ENCODE assay signal across 24 cellular contexts in genomic region chr10:75355706-75356105, GRCh38. TPM values are rescaled to one million over a fixed set of nuclear protein-coding genes. Genes with fewer than 3 reads are reported as not detected.
"Had no signal": no experiment of that assay in that cellular context is flagged by ENCODE, and none has a peak within 500 bp of the region (broad histone marks: within the 10 kb centered on the region; RNA-seq: fewer than 3 reads in every experiment).

No MANE protein-coding gene starts in this region.

- DNase-seq: activated B cell treated with CpG ODN at 0.5 μM for 24 hours; activated CD4-positive, alpha-beta T cell treated with anti-CD3 and anti-CD28 coated beads for 48 hours; activated CD8-positive, alpha-beta T cell treated with anti-CD3 and anti-CD28 coated beads for 36 hours; activated naive CD4-positive, alpha-beta T cell treated with anti-CD3 and anti-CD28 coated beads for 36 hours; activated T-cell treated with anti-CD3 and anti-CD28 coated beads, Interleukin-2, amount 50 U/mL, for 1 hour; anterior cingulate cortex; colonic mucosa; kidney; left ventricle myocardium superior; naive thymus-derived CD8-positive, alpha-beta T cell; right lobe of liver; stimulated activated CD4-positive, alpha-beta T cell treated with anti-CD3 and anti-CD28 coated beads, Interleukin-4, amount 100 ng/mL, for 1 hour; stimulated activated naive CD8-positive, alpha-beta T cell treated with anti-CD3 and anti-CD28 coated beads, Interleukin-15, amount 100 ng/mL, for 72 hours; transverse colon; uterus had no signal

- H3K27ac ChIP-seq: colonic mucosa, esophagus muscularis mucosa, hepatocyte, neutrophil, parathyroid adenoma, right lobe of liver, suprapubic skin, transverse colon, uterus had no signal

- H3K4me3 Mint-ChIP-seq: activated B cell treated with CpG ODN at 0.5 μM for 24 hours; activated CD8-positive, alpha-beta T cell treated with anti-CD3 and anti-CD28 coated beads for 36 hours; activated naive CD4-positive, alpha-beta T cell treated with anti-CD3 and anti-CD28 coated beads for 36 hours; brain; central memory CD8-positive, alpha-beta T cell; memory B cell; naive thymus-derived CD8-positive, alpha-beta T cell; stimulated activated naive CD8-positive, alpha-beta T cell treated with anti-CD3 and anti-CD28 coated beads, Interleukin-15, amount 100 ng/mL, for 72 hours had no signal

- H3K36me3 Mint-ChIP-seq: brain, memory B cell had no signal

- H3K27me3 ChIP-seq: colonic mucosa, esophagus muscularis mucosa, hepatocyte, neutrophil, right lobe of liver, suprapubic skin, transverse colon, uterus had no signal

- H3K9me3 ChIP-seq: colonic mucosa, neutrophil, right lobe of liver, transverse colon, uterus had no signal

- H3K4me1 ChIP-seq: parathyroid adenoma, right lobe of liver, suprapubic skin, uterus had no signal

- H3K27ac Mint-ChIP-seq: activated B cell treated with CpG ODN at 0.5 μM for 24 hours; activated CD8-positive, alpha-beta T cell treated with anti-CD3 and anti-CD28 coated beads for 36 hours; activated naive CD4-positive, alpha-beta T cell treated with anti-CD3 and anti-CD28 coated beads for 36 hours; brain; memory B cell; naive thymus-derived CD8-positive, alpha-beta T cell; stimulated activated naive CD8-positive, alpha-beta T cell treated with anti-CD3 and anti-CD28 coated beads, Interleukin-15, amount 100 ng/mL, for 72 hours had no signal

- H3K4me1 Mint-ChIP-seq: activated B cell treated with CpG ODN at 0.5 μM for 24 hours; central memory CD8-positive, alpha-beta T cell; memory B cell; naive thymus-derived CD8-positive, alpha-beta T cell; stimulated activated naive CD8-positive, alpha-beta T cell treated with anti-CD3 and anti-CD28 coated beads, Interleukin-15, amount 100 ng/mL, for 72 hours had no signal

- H3K79me2 ChIP-seq: hepatocyte, parathyroid adenoma had no signal

- H3K4me3 ChIP-seq: colonic mucosa, esophagus muscularis mucosa, hepatocyte, right lobe of liver, smooth muscle cell, suprapubic skin, transverse colon, uterus had no signal

- ATAC-seq: activated CD8-positive, alpha-beta T cell treated with anti-CD3 and anti-CD28 coated beads for 36 hours; left ventricle myocardium superior; naive thymus-derived CD8-positive, alpha-beta T cell; right lobe of liver; stimulated activated naive CD8-positive, alpha-beta T cell treated with anti-CD3 and anti-CD28 coated beads, Interleukin-15, amount 100 ng/mL, for 72 hours had no signal

- H3K9ac ChIP-seq: parathyroid adenoma had no signal

- H3K9me3 Mint-ChIP-seq: activated CD8-positive, alpha-beta T cell treated with anti-CD3 and anti-CD28 coated beads for 36 hours; activated naive CD4-positive, alpha-beta T cell treated with anti-CD3 and anti-CD28 coated beads for 36 hours; central memory CD8-positive, alpha-beta T cell; memory B cell had no signal

- H3K36me3 ChIP-seq: colonic mucosa, esophagus muscularis mucosa, neutrophil, right lobe of liver, suprapubic skin, transverse colon, uterus had no signal

- H2AFZ ChIP-seq: hepatocyte, parathyroid adenoma had no signal

- H3K4me2 ChIP-seq: hepatocyte, smooth muscle cell had no signal

RNA-seq across cellular contexts. Expression of gene ZNF503, which starts 45.9 kb away (rescaled TPM):
- total RNA-seq: activated B cell treated with CpG ODN at 0.5 μM for 24 hours had no signal
